1 cellular context compared by ENCODE assay signal in the genomic region with DNA sequence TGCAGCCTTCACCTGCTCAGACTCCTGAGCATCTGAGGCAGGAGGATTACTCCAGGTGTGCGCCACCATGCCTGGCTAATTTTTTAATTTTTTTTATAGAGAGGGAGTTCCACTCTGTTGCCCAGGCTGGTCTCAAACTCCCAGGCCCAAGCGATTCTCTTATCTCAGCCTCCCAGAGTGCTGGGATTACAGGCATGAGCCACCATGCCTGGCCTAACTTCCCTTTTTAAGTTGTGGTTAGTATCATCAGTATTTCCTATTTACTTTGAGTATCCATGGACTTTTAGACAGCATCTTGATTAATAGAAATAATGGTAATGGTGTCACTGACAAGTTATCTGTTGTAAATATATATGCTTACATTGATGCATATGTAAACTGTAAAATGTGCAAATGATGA.
A peak's percentile ranks its signal among the peaks of the same experiment; 100 is the strongest.
TF ChIP-seq lines count a peak whose summit lies in the region.

No MANE protein-coding gene starts in this region.

TF ChIP-seq in K562, 482 proteins besides CTCF, POLR2A, EP300 and RAD21 (continued from another document and continues in another):
- TF ChIP-seq SIRT6 (IDR thresholded peaks at IDR 0.05; ENCODE audit: low read depth, low read length) (no peak), ATF1 (CRISPR knock-in tag; IDR thresholded peaks at IDR 0.05) (no peak), ATF1 (tag; IDR thresholded peaks at IDR 0.05) (no peak), DIDO1 (tag; IDR thresholded peaks at IDR 0.05; ENCODE audit: low read depth) (no peak), SUPT5H (IDR thresholded peaks at IDR 0.05) (no peak), ZNF282 (CRISPR knock-in tag; IDR thresholded peaks at IDR 0.05) (no peak), TBL1XR1 (IDR thresholded peaks at IDR 0.05; ENCODE audit: low read length in 2 of 2) (no peak), PHF8 (IDR thresholded peaks at IDR 0.05; ENCODE audit: borderline replicate concordance, low read length) (no peak), ZNF274 (IDR thresholded peaks at IDR 0.05; ENCODE audit: borderline replicate concordance, low read depth, low read length) (no peak), BACH1 (tag; IDR thresholded peaks at IDR 0.05) (no peak), KHSRP (IDR thresholded peaks at IDR 0.05) (no peak), ZNF778 (CRISPR knock-in tag; IDR thresholded peaks at IDR 0.05) (no peak), SIN3A (IDR thresholded peaks at IDR 0.05; ENCODE audit: borderline replicate concordance in 2 of 2, control insufficient read depth in 1 of 2, low read depth in 2 of 2, low read length in 2 of 2) (no peak), NFXL1 (CRISPR knock-in tag; IDR thresholded peaks at IDR 0.05) (no peak), SREBF2 (CRISPR knock-in tag; IDR thresholded peaks at IDR 0.05) (no peak), JUND (IDR thresholded peaks at IDR 0.05; ENCODE audit: borderline replicate concordance, low read depth, low read length) (0 out of 2 replicates have a peak, but pooled peaks have one; percentile 27), JUND (tag; IDR thresholded peaks at IDR 0.05; ENCODE audit: borderline replicate concordance, low read depth, low read length) (peak; percentile 57; the same call in 1 of the 3 replicates), TEAD4 (IDR thresholded peaks at IDR 0.05; ENCODE audit: low read length) (peak; percentile 87), TEAD4 (CRISPR knock-in tag; IDR thresholded peaks at IDR 0.05; ENCODE audit: borderline replicate concordance) (no peak), MAFG (tag; conservative IDR thresholded peaks at IDR 0.05) (no peak), STAT5A (IDR thresholded peaks at IDR 0.05; ENCODE audit: borderline replicate concordance, low read length) (0 out of 2 replicates have a peak, but pooled peaks have one; percentile 15), HLTF (IDR thresholded peaks at IDR 0.05) (no peak), TEAD1 (CRISPR knock-in tag; IDR thresholded peaks at IDR 0.05) (no peak), ZKSCAN3 (CRISPR knock-in tag; IDR thresholded peaks at IDR 0.05) (no peak), CBFA2T2 (conservative IDR thresholded peaks at IDR 0.05) (peak; percentile 54), MTA2 (IDR thresholded peaks at IDR 0.05; ENCODE audit: low read depth) (peak; percentile 67), SMAD4 (CRISPR knock-in tag; conservative IDR thresholded peaks at IDR 0.05) (no peak), ZNF133 (CRISPR knock-in tag; IDR thresholded peaks at IDR 0.05) (no peak), POLR3G (IDR thresholded peaks at IDR 0.05; ENCODE audit: extremely low read depth, insufficient read length, insufficient replicate concordance) (no peak), SMARCE1 (IDR thresholded peaks at IDR 0.05) (peak; percentile 90; the same call in 1 of the 2 replicates), ZNF766 (CRISPR knock-in tag; conservative IDR thresholded peaks at IDR 0.05) (no peak), BHLHE40 (IDR thresholded peaks at IDR 0.05; ENCODE audit: low read length) (peak; percentile 64; the same call in 1 of the 2 replicates), SAFB (IDR thresholded peaks at IDR 0.05; ENCODE audit: borderline replicate concordance, low read depth, low read length) (no peak), CHCHD3 (CRISPR knock-in tag; IDR thresholded peaks at IDR 0.05) (no peak), ZNF239 (CRISPR knock-in tag; IDR thresholded peaks at IDR 0.05) (no peak), ZNF316 (IDR thresholded peaks at IDR 0.05) (no peak), TAL1 (IDR thresholded peaks at IDR 0.05) (peak; percentile 78), NFIX (CRISPR knock-in tag; IDR thresholded peaks at IDR 0.05; ENCODE audit: low read depth) (no peak), ZNF436 (CRISPR knock-in tag; IDR thresholded peaks at IDR 0.05) (no peak), ZNF589 (CRISPR knock-in tag; IDR thresholded peaks at IDR 0.05; ENCODE audit: low read depth) (no peak), TRIM24 (IDR thresholded peaks at IDR 0.05) (peak in 1 of 2 experiments; percentile 33; a peak in 1 of 4 replicates), RBM22 (IDR thresholded peaks at IDR 0.05; ENCODE audit: low read depth, low read length, poor library complexity, severe bottlenecking) (no peak), MTA1 (IDR thresholded peaks at IDR 0.05; ENCODE audit: borderline replicate concordance) (0 out of 2 replicates have a peak, but pooled peaks have one; percentile 41), PRMT5 (CRISPR knock-in tag; IDR thresholded peaks at IDR 0.05) (no peak), RCOR1 (IDR thresholded peaks at IDR 0.05; ENCODE audit: borderline replicate concordance in 1 of 2, low read depth in 2 of 2, low read length in 2 of 2) (peak in 1 of 2 experiments; percentile 45; a peak in 1 of 4 replicates), DACH1 (IDR thresholded peaks at IDR 0.05; ENCODE audit: partially characterized antibody) (no peak)
- TF ChIP-seq, protein P1, sequence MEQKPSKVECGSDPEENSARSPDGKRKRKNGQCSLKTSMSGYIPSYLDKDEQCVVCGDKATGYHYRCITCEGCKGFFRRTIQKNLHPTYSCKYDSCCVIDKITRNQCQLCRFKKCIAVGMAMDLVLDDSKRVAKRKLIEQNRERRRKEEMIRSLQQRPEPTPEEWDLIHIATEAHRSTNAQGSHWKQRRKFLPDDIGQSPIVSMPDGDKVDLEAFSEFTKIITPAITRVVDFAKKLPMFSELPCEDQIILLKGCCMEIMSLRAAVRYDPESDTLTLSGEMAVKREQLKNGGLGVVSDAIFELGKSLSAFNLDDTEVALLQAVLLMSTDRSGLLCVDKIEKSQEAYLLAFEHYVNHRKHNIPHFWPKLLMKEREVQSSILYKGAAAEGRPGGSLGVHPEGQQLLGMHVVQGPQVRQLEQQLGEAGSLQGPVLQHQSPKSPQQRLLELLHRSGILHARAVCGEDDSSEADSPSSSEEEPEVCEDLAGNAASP (IDR thresholded peaks at IDR 0.05), result no peak
- TF ChIP-seq, protein P2, sequence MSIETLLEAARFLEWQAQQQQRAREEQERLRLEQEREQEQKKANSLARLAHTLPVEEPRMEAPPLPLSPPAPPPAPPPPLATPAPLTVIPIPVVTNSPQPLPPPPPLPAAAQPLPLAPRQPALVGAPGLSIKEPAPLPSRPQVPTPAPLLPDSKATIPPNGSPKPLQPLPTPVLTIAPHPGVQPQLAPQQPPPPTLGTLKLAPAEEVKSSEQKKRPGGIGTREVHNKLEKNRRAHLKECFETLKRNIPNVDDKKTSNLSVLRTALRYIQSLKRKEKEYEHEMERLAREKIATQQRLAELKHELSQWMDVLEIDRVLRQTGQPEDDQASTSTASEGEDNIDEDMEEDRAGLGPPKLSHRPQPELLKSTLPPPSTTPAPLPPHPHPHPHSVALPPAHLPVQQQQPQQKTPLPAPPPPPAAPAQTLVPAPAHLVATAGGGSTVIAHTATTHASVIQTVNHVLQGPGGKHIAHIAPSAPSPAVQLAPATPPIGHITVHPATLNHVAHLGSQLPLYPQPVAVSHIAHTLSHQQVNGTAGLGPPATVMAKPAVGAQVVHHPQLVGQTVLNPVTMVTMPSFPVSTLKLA (conservative IDR thresholded peaks at IDR 0.05), result no peak
- TF ChIP-seq, protein P3, sequence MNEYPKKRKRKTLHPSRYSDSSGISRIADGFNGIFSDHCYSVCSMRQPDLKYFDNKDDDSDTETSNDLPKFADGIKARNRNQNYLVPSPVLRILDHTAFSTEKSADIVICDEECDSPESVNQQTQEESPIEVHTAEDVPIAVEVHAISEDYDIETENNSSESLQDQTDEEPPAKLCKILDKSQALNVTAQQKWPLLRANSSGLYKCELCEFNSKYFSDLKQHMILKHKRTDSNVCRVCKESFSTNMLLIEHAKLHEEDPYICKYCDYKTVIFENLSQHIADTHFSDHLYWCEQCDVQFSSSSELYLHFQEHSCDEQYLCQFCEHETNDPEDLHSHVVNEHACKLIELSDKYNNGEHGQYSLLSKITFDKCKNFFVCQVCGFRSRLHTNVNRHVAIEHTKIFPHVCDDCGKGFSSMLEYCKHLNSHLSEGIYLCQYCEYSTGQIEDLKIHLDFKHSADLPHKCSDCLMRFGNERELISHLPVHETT (CRISPR knock-in tag; conservative IDR thresholded peaks at IDR 0.05 in 1 of 2, IDR thresholded peaks at IDR 0.05 in 1 of 2), result no peak
- TF ChIP-seq, protein P4, sequence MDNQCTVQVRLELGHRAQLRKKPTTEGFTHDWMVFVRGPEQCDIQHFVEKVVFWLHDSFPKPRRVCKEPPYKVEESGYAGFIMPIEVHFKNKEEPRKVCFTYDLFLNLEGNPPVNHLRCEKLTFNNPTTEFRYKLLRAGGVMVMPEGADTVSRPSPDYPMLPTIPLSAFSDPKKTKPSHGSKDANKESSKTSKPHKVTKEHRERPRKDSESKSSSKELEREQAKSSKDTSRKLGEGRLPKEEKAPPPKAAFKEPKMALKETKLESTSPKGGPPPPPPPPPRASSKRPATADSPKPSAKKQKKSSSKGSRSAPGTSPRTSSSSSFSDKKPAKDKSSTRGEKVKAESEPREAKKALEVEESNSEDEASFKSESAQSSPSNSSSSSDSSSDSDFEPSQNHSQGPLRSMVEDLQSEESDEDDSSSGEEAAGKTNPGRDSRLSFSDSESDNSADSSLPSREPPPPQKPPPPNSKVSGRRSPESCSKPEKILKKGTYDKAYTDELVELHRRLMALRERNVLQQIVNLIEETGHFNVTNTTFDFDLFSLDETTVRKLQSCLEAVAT (IDR thresholded peaks at IDR 0.05), result no peak
- TF ChIP-seq, protein P5, sequence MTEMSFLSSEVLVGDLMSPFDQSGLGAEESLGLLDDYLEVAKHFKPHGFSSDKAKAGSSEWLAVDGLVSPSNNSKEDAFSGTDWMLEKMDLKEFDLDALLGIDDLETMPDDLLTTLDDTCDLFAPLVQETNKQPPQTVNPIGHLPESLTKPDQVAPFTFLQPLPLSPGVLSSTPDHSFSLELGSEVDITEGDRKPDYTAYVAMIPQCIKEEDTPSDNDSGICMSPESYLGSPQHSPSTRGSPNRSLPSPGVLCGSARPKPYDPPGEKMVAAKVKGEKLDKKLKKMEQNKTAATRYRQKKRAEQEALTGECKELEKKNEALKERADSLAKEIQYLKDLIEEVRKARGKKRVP (CRISPR knock-in tag; IDR thresholded peaks at IDR 0.05), result no peak
- TF ChIP-seq, protein P6, sequence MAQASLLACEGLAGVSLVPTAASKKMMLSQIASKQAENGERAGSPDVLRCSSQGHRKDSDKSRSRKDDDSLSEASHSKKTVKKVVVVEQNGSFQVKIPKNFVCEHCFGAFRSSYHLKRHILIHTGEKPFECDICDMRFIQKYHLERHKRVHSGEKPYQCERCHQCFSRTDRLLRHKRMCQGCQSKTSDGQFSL (CRISPR knock-in tag; IDR thresholded peaks at IDR 0.05), result no peak
- TF ChIP-seq, protein P6 (tag; IDR thresholded peaks at IDR 0.05), result no peak
- TF ChIP-seq, protein P7, sequence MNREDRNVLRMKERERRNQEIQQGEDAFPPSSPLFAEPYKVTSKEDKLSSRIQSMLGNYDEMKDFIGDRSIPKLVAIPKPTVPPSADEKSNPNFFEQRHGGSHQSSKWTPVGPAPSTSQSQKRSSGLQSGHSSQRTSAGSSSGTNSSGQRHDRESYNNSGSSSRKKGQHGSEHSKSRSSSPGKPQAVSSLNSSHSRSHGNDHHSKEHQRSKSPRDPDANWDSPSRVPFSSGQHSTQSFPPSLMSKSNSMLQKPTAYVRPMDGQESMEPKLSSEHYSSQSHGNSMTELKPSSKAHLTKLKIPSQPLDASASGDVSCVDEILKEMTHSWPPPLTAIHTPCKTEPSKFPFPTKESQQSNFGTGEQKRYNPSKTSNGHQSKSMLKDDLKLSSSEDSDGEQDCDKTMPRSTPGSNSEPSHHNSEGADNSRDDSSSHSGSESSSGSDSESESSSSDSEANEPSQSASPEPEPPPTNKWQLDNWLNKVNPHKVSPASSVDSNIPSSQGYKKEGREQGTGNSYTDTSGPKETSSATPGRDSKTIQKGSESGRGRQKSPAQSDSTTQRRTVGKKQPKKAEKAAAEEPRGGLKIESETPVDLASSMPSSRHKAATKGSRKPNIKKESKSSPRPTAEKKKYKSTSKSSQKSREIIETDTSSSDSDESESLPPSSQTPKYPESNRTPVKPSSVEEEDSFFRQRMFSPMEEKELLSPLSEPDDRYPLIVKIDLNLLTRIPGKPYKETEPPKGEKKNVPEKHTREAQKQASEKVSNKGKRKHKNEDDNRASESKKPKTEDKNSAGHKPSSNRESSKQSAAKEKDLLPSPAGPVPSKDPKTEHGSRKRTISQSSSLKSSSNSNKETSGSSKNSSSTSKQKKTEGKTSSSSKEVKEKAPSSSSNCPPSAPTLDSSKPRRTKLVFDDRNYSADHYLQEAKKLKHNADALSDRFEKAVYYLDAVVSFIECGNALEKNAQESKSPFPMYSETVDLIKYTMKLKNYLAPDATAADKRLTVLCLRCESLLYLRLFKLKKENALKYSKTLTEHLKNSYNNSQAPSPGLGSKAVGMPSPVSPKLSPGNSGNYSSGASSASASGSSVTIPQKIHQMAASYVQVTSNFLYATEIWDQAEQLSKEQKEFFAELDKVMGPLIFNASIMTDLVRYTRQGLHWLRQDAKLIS (CRISPR knock-in tag; IDR thresholded peaks at IDR 0.05), result no peak
- TF ChIP-seq, protein P8, sequence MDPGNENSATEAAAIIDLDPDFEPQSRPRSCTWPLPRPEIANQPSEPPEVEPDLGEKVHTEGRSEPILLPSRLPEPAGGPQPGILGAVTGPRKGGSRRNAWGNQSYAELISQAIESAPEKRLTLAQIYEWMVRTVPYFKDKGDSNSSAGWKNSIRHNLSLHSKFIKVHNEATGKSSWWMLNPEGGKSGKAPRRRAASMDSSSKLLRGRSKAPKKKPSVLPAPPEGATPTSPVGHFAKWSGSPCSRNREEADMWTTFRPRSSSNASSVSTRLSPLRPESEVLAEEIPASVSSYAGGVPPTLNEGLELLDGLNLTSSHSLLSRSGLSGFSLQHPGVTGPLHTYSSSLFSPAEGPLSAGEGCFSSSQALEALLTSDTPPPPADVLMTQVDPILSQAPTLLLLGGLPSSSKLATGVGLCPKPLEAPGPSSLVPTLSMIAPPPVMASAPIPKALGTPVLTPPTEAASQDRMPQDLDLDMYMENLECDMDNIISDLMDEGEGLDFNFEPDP (CRISPR knock-in tag; IDR thresholded peaks at IDR 0.05), result no peak
- TF ChIP-seq, protein P9, sequence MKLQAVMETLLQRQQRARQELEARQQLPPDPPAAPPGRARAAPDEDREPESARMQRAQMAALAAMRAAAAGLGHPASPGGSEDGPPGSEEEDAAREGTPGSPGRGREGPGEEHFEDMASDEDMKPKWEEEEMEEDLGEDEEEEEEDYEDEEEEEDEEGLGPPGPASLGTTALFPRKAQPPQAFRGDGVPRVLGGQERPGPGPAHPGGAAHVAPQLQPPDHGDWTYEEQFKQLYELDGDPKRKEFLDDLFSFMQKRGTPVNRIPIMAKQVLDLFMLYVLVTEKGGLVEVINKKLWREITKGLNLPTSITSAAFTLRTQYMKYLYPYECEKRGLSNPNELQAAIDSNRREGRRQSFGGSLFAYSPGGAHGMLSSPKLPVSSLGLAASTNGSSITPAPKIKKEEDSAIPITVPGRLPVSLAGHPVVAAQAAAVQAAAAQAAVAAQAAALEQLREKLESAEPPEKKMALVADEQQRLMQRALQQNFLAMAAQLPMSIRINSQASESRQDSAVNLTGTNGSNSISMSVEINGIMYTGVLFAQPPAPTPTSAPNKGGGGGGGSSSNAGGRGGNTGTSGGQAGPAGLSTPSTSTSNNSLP (IDR thresholded peaks at IDR 0.05; ENCODE audit: borderline replicate concordance, low read depth, low read length), result no peak
